9 cellular contexts compared by ENCODE assay signal in the genomic region with DNA sequence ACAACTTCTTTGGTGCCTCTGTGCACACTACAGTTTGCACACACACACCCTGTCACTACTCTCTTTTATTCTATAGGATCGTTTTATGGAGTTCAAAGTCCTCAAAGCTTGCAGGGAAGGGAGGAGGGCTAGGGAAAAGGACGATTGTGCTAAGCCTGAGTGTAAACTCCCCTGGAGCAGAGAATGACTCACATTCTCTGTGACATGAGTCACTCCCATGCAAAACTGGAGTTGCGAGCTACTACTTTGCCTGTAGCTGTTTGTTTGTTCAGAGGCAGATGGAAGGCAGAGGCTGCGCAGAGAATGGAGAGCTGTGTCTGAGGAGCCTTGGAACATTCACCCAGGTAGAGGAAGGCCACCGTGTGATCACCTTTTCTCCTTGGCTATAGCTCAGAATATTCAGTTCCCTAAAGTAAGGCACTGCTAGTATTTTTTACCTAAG.
A peak's percentile ranks its signal among the peaks of the same experiment; 100 is the strongest.
DNase-seq lines count a peak whose midpoint lies in the region; ATAC-seq, FAIRE-seq and TF ChIP-seq lines count a peak whose summit lies in the region.
"Had no signal": no experiment of that assay in that cellular context is flagged by ENCODE, and none has a peak within 500 bp of the region (broad histone marks: within the 10 kb centered on the region; RNA-seq: fewer than 3 reads in every experiment).

No MANE protein-coding gene starts in this region.

- 0% methylated on average over 5 of the region's 5 CpGs for WGBS in HepG2 (ENCODE audit: low lambda C conversion rate)

- intact Hi-C loops in HepG2 (cut with micrococcal nuclease; ENCODE audit: unreplicated experiment): no loop called here
- intact Hi-C loops in upper lobe of right lung (cut with DNase I): no loop called here

- H3K36me3 ChIP-seq in HepG2 (replicated peaks in 1 of 2; ENCODE audit: control insufficient read depth in 1 of 2, insufficient read depth in 2 of 2, low read length in 2 of 2): no peaks in the 10 kb centered on the region
- no peaks in the 10 kb centered on the region for H3K36me3 ChIP-seq in upper lobe of right lung
- H3K36me3 ChIP-seq: ovary had no signal

- no peaks in the 10 kb centered on the region for H3K27me3 ChIP-seq in HepG2 (ENCODE audit: control insufficient read depth in 1 of 2, insufficient read depth in 2 of 2, low read length in 2 of 2)
- no peaks in the 10 kb centered on the region for H3K27me3 ChIP-seq in upper lobe of right lung
- H3K27me3 ChIP-seq: ovary had no signal

- TF ChIP-seq RAD21 in HepG2 (CRISPR knock-in tag; IDR thresholded peaks at IDR 0.05): no peak

- BruUV-seq in HepG2 (replicated peaks; lab: Mats Ljungman, UMichigan): no TSS peak

- ATAC-seq in GM19025 (IDR thresholded peaks at IDR 0.05; ENCODE audit: low read depth, unreplicated experiment): peak; percentile 97
- peak; percentile 94 for ATAC-seq in HG03095 (IDR thresholded peaks at IDR 0.05; ENCODE audit: unreplicated experiment)
- peak; percentile 100 for ATAC-seq in HepG2
- ATAC-seq in upper lobe of right lung: peak; percentile 96

- H3K27ac ChIP-seq in HepG2 (ENCODE audit: extremely low read length, insufficient read depth, low read length): peak overlapping the region; percentile 3
- no peak overlapping the region for H3K27ac ChIP-seq in upper lobe of right lung
- H3K27ac ChIP-seq: ovary had no signal

- FAIRE-seq in HepG2 (lab: Jason Lieb, UNC): peak; percentile 93

- H3K9ac ChIP-seq in HepG2 (ENCODE audit: insufficient read depth, low read depth, low read length): peak overlapping the region; percentile 5; the same call in 1 of the 2 replicates

- TF ChIP-seq CTCF in HepG2 (CRISPR knock-in tag; IDR thresholded peaks at IDR 0.05): 0 out of 2 replicates have a peak, but pooled peaks have one; percentile 3
- TF ChIP-seq CTCF in upper lobe of right lung (IDR thresholded peaks at IDR 0.05): no peak

- H4K20me1 ChIP-seq in HepG2 (ENCODE audit: insufficient read depth, low read length): no peaks in the 10 kb centered on the region

- CTCF ChIA-PET in HepG2 (lab: Yijun Ruan, JAX; ENCODE audit: low intra/inter-chr PET ratio, low total read pairs): no interaction called here

- POLR2A ChIA-PET in HepG2 (lab: Yijun Ruan, JAX): interaction anchor here (0.6 to 2.7 kb wide), 3 partner anchors 82 to 292 kb away, joined by 3 to 28 read pairs (median 6); partner anchors contain the start of genes MBNL2 and RAP2A

- H3K4me3 ChIP-seq in HepG2 (replicated peaks in 1 of 3; ENCODE audit: insufficient read depth in 1 of 3, low read depth in 2 of 3, low read length in 3 of 3) (peak overlapping the region; percentile 41 to 61 (median 52); a peak in 3 of 6 replicates), upper lobe of right lung (no peak overlapping the region)
- H3K4me3 ChIP-seq: ovary had no signal

- peaks cover 32% of the 10 kb centered on the region for H3K4me1 ChIP-seq in HepG2 (ENCODE audit: insufficient read depth, low read length)
- peaks cover 12% of the 10 kb centered on the region for H3K4me1 ChIP-seq in upper lobe of right lung

- in situ Hi-C loops in HepG2 (cut with HindIII; ENCODE audit: extremely low pct_ligation_motif_present, low pct_unique_long_range_greater_than_20kb): no loop called here

- peak in 1 of 2 experiments; percentile 71; a peak in 2 of 4 replicates for TF ChIP-seq EP300 in HepG2 (IDR thresholded peaks at IDR 0.05; ENCODE audit: low read depth in 2 of 2, low read length in 2 of 2)
- TF ChIP-seq EP300 in HepG2 (CRISPR knock-in tag; IDR thresholded peaks at IDR 0.05; ENCODE audit: borderline replicate concordance): peak; percentile 17; the same call in 1 of the 2 replicates

- no peaks in the 10 kb centered on the region for H3K79me2 ChIP-seq in HepG2 (ENCODE audit: insufficient read depth, low read length)

- peak overlapping the region; percentile 74 for H3K4me2 ChIP-seq in HepG2 (ENCODE audit: low read depth, low read length)

- H3K9me3 ChIP-seq in HepG2 (ENCODE audit: low read length) (no peaks in the 10 kb centered on the region), upper lobe of right lung (no peaks in the 10 kb centered on the region)
- H3K9me3 ChIP-seq: ovary had no signal

- H2AFZ ChIP-seq in HepG2 (ENCODE audit: low read length): no peak overlapping the region

- DNase-seq in COLO668 (lab: John Stamatoyannopoulos, UW; ENCODE audit: unreplicated experiment): peak; percentile 93
- DNase-seq in NCI-H510A (lab: John Stamatoyannopoulos, UW): peak; percentile 63
- DNase-seq in cerebellum (ENCODE audit: low spot score): peak; percentile 9
- DNase-seq in HepG2 (ENCODE audit: low spot score): peak; percentile 96
- DNase-seq in upper lobe of right lung: no peak
- DNase-seq in activated CD4-positive, CD25-positive, alpha-beta regulatory T cell treated with anti-CD3 and anti-CD28 coated beads, Interleukin-2, amount 50 U/mL, for 72 hours: no peak

- no peak for TF ChIP-seq POLR2A in HepG2 (IDR thresholded peaks at IDR 0.05; ENCODE audit: insufficient read depth in 1 of 2, low read depth in 2 of 2, low read length in 2 of 2)

TF ChIP-seq in HepG2, 621 proteins besides CTCF, POLR2A, EP300 and RAD21 (continues in another document):
- no peak for TF ChIP-seq MLXIP (CRISPR knock-in tag; IDR thresholded peaks at IDR 0.05; ENCODE audit: borderline replicate concordance)
- TF ChIP-seq ZBTB1 (CRISPR knock-in tag; IDR thresholded peaks at IDR 0.05; ENCODE audit: borderline replicate concordance): no peak
- TF ChIP-seq EHMT2 (IDR thresholded peaks at IDR 0.05; ENCODE audit: borderline replicate concordance, low read depth, low read length): no peak
- no peak for TF ChIP-seq CBFB (CRISPR knock-in tag; IDR thresholded peaks at IDR 0.05)
- TF ChIP-seq ZBTB33 (CRISPR knock-in tag; IDR thresholded peaks at IDR 0.05): 0 out of 2 replicates have a peak, but pooled peaks have one; percentile 12
- TF ChIP-seq MTA1 (CRISPR knock-in tag; IDR thresholded peaks at IDR 0.05; ENCODE audit: borderline replicate concordance): no peak
- no peak for TF ChIP-seq KLF12 (CRISPR knock-in tag; IDR thresholded peaks at IDR 0.05; ENCODE audit: borderline replicate concordance)
- TF ChIP-seq ZNF17 (CRISPR knock-in tag; IDR thresholded peaks at IDR 0.05): no peak
- TF ChIP-seq, protein P1, sequence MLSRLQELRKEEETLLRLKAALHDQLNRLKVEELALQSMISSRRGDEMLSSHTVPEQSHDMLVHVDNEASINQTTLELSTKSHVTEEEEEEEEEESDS (CRISPR knock-in tag; IDR thresholded peaks at IDR 0.05; ENCODE audit: borderline replicate concordance): no peak
- TF ChIP-seq JDP2 (CRISPR knock-in tag; IDR thresholded peaks at IDR 0.05; ENCODE audit: borderline replicate concordance): no peak
- 0 out of 2 replicates have a peak, but pooled peaks have one; percentile 20 for TF ChIP-seq RCOR2 (CRISPR knock-in tag; IDR thresholded peaks at IDR 0.05)
- peak; percentile 86 for TF ChIP-seq ZNF644 (CRISPR knock-in tag; IDR thresholded peaks at IDR 0.05; ENCODE audit: low read depth)
- TF ChIP-seq ZNF451 (CRISPR knock-in tag; IDR thresholded peaks at IDR 0.05): no peak
- peak; percentile 72; the same call in 1 of the 2 replicates for TF ChIP-seq ZNF12 (CRISPR knock-in tag; IDR thresholded peaks at IDR 0.05)

Comparison
In these comparisons a context has a peak if more than half of its experiments do, and no peak if none do; other contexts are left out.
1. DNase-seq: peak in COLO668 (single experiment), NCI-H510A (single experiment), cerebellum (single experiment) and HepG2 (single experiment); none in upper lobe of right lung (single experiment) and activated CD4-positive, CD25-positive, alpha-beta regulatory T cell treated with anti-CD3 and anti-CD28 coated beads, Interleukin-2, amount 50 U/mL, for 72 hours (single experiment).
2. Peak in every context shown above with its lines, with median percentiles within 50 percentile points of each other: ATAC-seq.